30 cellular contexts compared by ENCODE assay signal in the genomic region with DNA sequence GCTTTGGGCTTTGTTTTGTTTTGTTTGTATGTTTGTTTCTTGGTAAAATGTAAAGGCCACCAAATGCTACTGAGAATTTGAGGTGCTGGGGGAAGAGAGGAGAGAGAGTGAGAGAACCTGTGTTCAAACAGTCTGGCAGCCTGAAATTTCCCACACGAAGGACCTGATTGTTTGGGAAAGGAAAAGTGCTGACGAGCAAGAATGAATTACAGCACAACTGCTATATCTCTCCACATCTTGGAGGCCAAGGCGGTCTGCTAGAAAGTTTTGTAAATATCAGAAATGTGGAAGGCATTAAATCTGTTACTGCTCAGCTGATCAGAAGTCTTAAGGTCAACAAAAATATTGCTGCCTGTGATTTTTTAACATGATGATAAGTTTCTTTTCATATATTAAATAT.
DNase-seq lines count a peak whose midpoint lies in the region; ATAC-seq, FAIRE-seq and TF ChIP-seq lines count a peak whose summit lies in the region.
"Had no signal": no experiment of that assay in that cellular context is flagged by ENCODE, and none has a peak within 500 bp of the region (broad histone marks: within the 10 kb centered on the region; RNA-seq: fewer than 3 reads in every experiment).

No MANE protein-coding gene starts in this region.

- H3K36me3 Mint-ChIP-seq in astrocyte (ENCODE audit: low read depth, unreplicated experiment), result peaks cover 13% of the 10 kb centered on the region
- H3K36me3 Mint-ChIP-seq: CD4-positive, alpha-beta memory T cell; memory B cell had no signal

- POLR2A ChIA-PET in A549 (lab: Yijun Ruan, JAX), result no interaction called here

- H3K27ac Mint-ChIP-seq in astrocyte (ENCODE audit: unreplicated experiment), result peak overlapping the region; percentile 68
- H3K27ac Mint-ChIP-seq: CD4-positive, alpha-beta memory T cell; memory B cell had no signal

- no peaks in the 10 kb centered on the region for H3K27me3 ChIP-seq in astrocyte (ENCODE audit: insufficient read depth, low read length)
- H3K27me3 ChIP-seq in psoas muscle (ENCODE audit: insufficient read depth in 3 of 3, low read length in 2 of 3), result no peaks in the 10 kb centered on the region
- no peaks in the 10 kb centered on the region for H3K27me3 ChIP-seq in left lung
- H3K27me3 ChIP-seq: esophagus squamous epithelium, gastroesophageal sphincter, neutrophil, spleen, testis had no signal

- no peak for TF ChIP-seq POLR2A in A549 (IDR thresholded peaks at IDR 0.05; ENCODE audit: low read length)

- intact Hi-C loops in psoas muscle (cut with DNase I) (no loop called here), left lung (cut with DNase I) (no loop called here)

- H3K4me2 ChIP-seq in A549 (peak overlapping the region; percentile 41), astrocyte (ENCODE audit: low read length) (peak overlapping the region; percentile 66)
- H3K4me2 ChIP-seq: GM23338 had no signal

- H3K27ac ChIP-seq in A549, result peak overlapping the region in 1 of 2 experiments; percentile 65; a peak in 3 of 6 replicates
- peak overlapping the region; percentile 53 for H3K27ac ChIP-seq in astrocyte (ENCODE audit: low read depth, low read length)
- peak overlapping the region; percentile 44 for H3K27ac ChIP-seq in psoas muscle
- peak overlapping the region in 1 of 2 donors; percentile 3 for H3K27ac ChIP-seq in left lung
- H3K27ac ChIP-seq: esophagus squamous epithelium, gastroesophageal sphincter, neutrophil, spleen, testis had no signal

- 33% methylated on average over 3 of the region's 3 CpGs for WGBS in A549 (ENCODE audit: missing lambda C conversion rate)
- 49 to 59% (median 51%) methylated on average over 3 of the region's 3 CpGs for WGBS in psoas muscle, 3 donors

- H3K4me3 Mint-ChIP-seq in astrocyte (ENCODE audit: unreplicated experiment), result peak overlapping the region; percentile 30
- H3K4me3 Mint-ChIP-seq: CD4-positive, alpha-beta memory T cell; central memory CD8-positive, alpha-beta T cell; GM23338; memory B cell had no signal

- H4K20me1 ChIP-seq in astrocyte (ENCODE audit: insufficient read depth, low read length), result peaks cover 8% of the 10 kb centered on the region

- CTCF ChIA-PET in A549 (lab: Yijun Ruan, JAX), result no interaction called here

- H3K36me3 ChIP-seq in astrocyte (ENCODE audit: insufficient read depth, low read length) (peaks cover 10% of the 10 kb centered on the region), psoas muscle (ENCODE audit: insufficient read depth in 1 of 2, low read depth in 1 of 2) (peaks cover 0 to 11% of the 10 kb centered on the region in 2 donors), left lung (no peaks in the 10 kb centered on the region)
- H3K36me3 ChIP-seq: gastroesophageal sphincter, neutrophil, spleen had no signal

- FAIRE-seq in A549 (lab: Jason Lieb, UNC), result no peak
- FAIRE-seq in astrocyte (lab: Jason Lieb, UNC), result no peak

- H2AFZ ChIP-seq in astrocyte (ENCODE audit: low read depth, low read length), result no peak overlapping the region
- H2AFZ ChIP-seq: GM23338 had no signal

- H3K4me1 Mint-ChIP-seq in astrocyte (ENCODE audit: low read depth, unreplicated experiment), result peaks cover 55% of the 10 kb centered on the region
- H3K4me1 Mint-ChIP-seq: CD4-positive, alpha-beta memory T cell; central memory CD8-positive, alpha-beta T cell had no signal

- peaks cover 64% of the 10 kb centered on the region for H3K79me2 ChIP-seq in astrocyte (ENCODE audit: insufficient read depth, low read length)

- ATAC-seq in A549, result no peak
- no peak for ATAC-seq in psoas muscle
- no peak for ATAC-seq in HG03571 (IDR thresholded peaks at IDR 0.05; ENCODE audit: unreplicated experiment)
- ATAC-seq in left lung, result no peak
- ATAC-seq: gastroesophageal sphincter; GM23338; stimulated activated naive CD8-positive, alpha-beta T cell treated with anti-CD3 and anti-CD28 coated beads, Interleukin-15, Interleukin-2, amounts not matched to agents 100 U/mL and 50 U/mL, for 24 hours had no signal

- no peaks in the 10 kb centered on the region for H3K27me3 Mint-ChIP-seq in astrocyte (ENCODE audit: low read depth, unreplicated experiment)

- DNase-seq in A549 (ENCODE audit: low read depth in 1 of 2, low spot score in 1 of 2) (no peak), astrocyte (ENCODE audit: low read depth) (no peak), left kidney (ENCODE audit: low read depth, low spot score) (peak; percentile 49), psoas muscle (no peak), GF-D8 (lab: John Stamatoyannopoulos, UW) (no peak), left lung (no peak)
- no peak for DNase-seq in activated T-cell treated with anti-CD3 and anti-CD28 coated beads, Interleukin-2, amount 50 U/mL, for 48 hours
- DNase-seq: activated CD4-positive, alpha-beta T cell treated with anti-CD3 and anti-CD28 coated beads, Interleukin-2, amount 50 U/mL, for 48 hours; activated naive CD4-positive, alpha-beta T cell treated with Interleukin-2 at 50 U/mL for 16 hours; CD4-positive, alpha-beta memory T cell; esophagus squamous epithelium; HFFc6; hypothalamus; KBM-7; left cardiac atrium; NCI-H1092 treated with DMSO at 0.1 percent for 48 hours; NCI-H1694 treated with DMSO at 0.1 percent for 48 hours; NCI-H524 treated with DMSO at 0.1 percent for 48 hours; SHP77; spleen; stimulated activated CD4-positive, alpha-beta T cell treated with anti-CD3 and anti-CD28 coated beads, Interleukin-2, amount 100 ng/mL, for 24 hours; stimulated activated naive CD8-positive, alpha-beta T cell treated with anti-CD3 and anti-CD28 coated beads, Interleukin-15, Interleukin-2, amounts not matched to agents 100 U/mL and 50 U/mL, for 24 hours; T-helper 2 cell; testis had no signal

- H3K9ac ChIP-seq in astrocyte (ENCODE audit: low read length), result peak overlapping the region; percentile 14

- peaks cover 54% of the 10 kb centered on the region for H3K4me1 ChIP-seq in A549
- H3K4me1 ChIP-seq in astrocyte (ENCODE audit: insufficient read depth, low read length), result peaks cover 19% of the 10 kb centered on the region
- no peaks in the 10 kb centered on the region for H3K4me1 ChIP-seq in psoas muscle
- H3K4me1 ChIP-seq in left lung, result no peaks in the 10 kb centered on the region
- H3K4me1 ChIP-seq: spleen, testis had no signal

- no peak overlapping the region for H3K4me3 ChIP-seq in A549
- no peak overlapping the region for H3K4me3 ChIP-seq in astrocyte (ENCODE audit: insufficient read depth, low read depth, low read length)
- no peak overlapping the region for H3K4me3 ChIP-seq in psoas muscle
- no peak overlapping the region for H3K4me3 ChIP-seq in left lung
- H3K4me3 ChIP-seq: esophagus squamous epithelium, gastroesophageal sphincter, GM23338, spleen, testis had no signal

- TF ChIP-seq RAD21 in A549 (conservative IDR thresholded peaks at IDR 0.05 in 1 of 2, IDR thresholded peaks at IDR 0.05 in 1 of 2), result no peak

- no peak for TF ChIP-seq EP300 in A549 (IDR thresholded peaks at IDR 0.05)

- no peaks in the 10 kb centered on the region for H3K9me3 Mint-ChIP-seq in astrocyte (ENCODE audit: unreplicated experiment)
- H3K9me3 Mint-ChIP-seq: CD4-positive, alpha-beta memory T cell; central memory CD8-positive, alpha-beta T cell; GM23338; HFFc6; memory B cell had no signal

- H3K9me3 ChIP-seq in A549 (no peaks in the 10 kb centered on the region), astrocyte (ENCODE audit: insufficient read depth, low read depth, low read length) (no peaks in the 10 kb centered on the region), psoas muscle (no peaks in the 10 kb centered on the region), left lung (no peaks in the 10 kb centered on the region)
- H3K9me3 ChIP-seq: esophagus squamous epithelium, gastroesophageal sphincter, neutrophil, spleen, testis had no signal

- no peak for TF ChIP-seq CTCF in A549 (IDR thresholded peaks at IDR 0.05)
- no peak for TF ChIP-seq CTCF in astrocyte (IDR thresholded peaks at IDR 0.05; ENCODE audit: insufficient read depth, low read depth, low read length)
- TF ChIP-seq CTCF in psoas muscle (IDR thresholded peaks at IDR 0.05), result no peak
- TF ChIP-seq CTCF in left lung (IDR thresholded peaks at IDR 0.05), result no peak

TF ChIP-seq in A549, 52 proteins besides CTCF, POLR2A, EP300 and RAD21:
- peak; percentile 82 for TF ChIP-seq MAFK (IDR thresholded peaks at IDR 0.05; ENCODE audit: partially characterized antibody)
- no peak for TF ChIP-seq FOXS1 (CRISPR knock-in tag; IDR thresholded peaks at IDR 0.05)
- TF ChIP-seq ZNF302 (CRISPR knock-in tag; IDR thresholded peaks at IDR 0.05), result no peak
- TF ChIP-seq PBX3 (IDR thresholded peaks at IDR 0.05), result no peak
